Comparison of ENCODE assay signal across 28 cellular contexts in the genomic region with DNA sequence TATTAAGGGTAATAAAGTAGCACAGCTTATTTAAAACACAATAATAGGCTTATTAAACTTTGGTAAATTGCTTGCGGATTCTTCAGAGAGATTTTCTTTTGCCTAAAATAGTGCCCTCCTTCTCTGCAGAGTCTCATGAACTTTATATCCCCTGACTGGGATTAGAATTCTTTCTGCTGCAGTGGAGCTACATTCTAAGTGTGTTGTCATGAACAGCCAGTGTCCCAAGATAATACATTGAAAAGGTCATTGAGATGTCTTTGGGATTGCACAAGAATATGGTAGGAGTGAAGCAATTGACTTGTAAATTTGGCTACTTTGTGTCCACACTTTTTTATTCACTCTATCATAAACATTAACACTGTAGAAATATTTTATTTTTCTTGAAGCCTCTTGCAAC.
"Had no signal": no experiment of that assay in that cellular context is flagged by ENCODE, and none has a peak within 500 bp of the region (broad histone marks: within the 10 kb centered on the region; RNA-seq: fewer than 3 reads in every experiment).

No MANE protein-coding gene starts in this region.

- ATAC-seq: activated CD4-positive, alpha-beta T cell treated with anti-CD3 and anti-CD28 coated beads for 36 hours; activated CD4-positive, CD25-positive, alpha-beta regulatory T cell treated with anti-CD3 and anti-CD28 coated beads, Interleukin-2, amount 50 U/mL, for 24 hours; activated CD8-positive, alpha-beta T cell treated with anti-CD3 and anti-CD28 coated beads, Interleukin-2, amount 10 ng/mL, durations not matched to agents 7 days and 5 days; body of pancreas; WTC11 had no signal

- DNase-seq: activated CD4-positive, alpha-beta T cell treated with anti-CD3 and anti-CD28 coated beads for 36 hours; activated CD4-positive, alpha-beta T cell treated with anti-CD3 and anti-CD28 coated beads, Interleukin-2, amount 10 ng/mL, durations not matched to agents 7 days and 5 days; activated CD4-positive, alpha-beta T cell treated with anti-CD3 and anti-CD28 coated beads, Interleukin-2, amount 50 U/mL, for 48 hours; activated CD8-positive, alpha-beta T cell treated with anti-CD3 and anti-CD28 coated beads, Interleukin-2, amount 10 ng/mL, durations not matched to agents 7 days and 5 days; activated gamma-delta T cell; activated naive CD4-positive, alpha-beta T cell treated with Interleukin-2 at 50 U/mL for 16 hours; activated naive CD8-positive, alpha-beta T cell treated with anti-CD3 and anti-CD28 coated beads, Interleukin-2, amount 10 ng/mL, durations not matched to agents 7 days and 5 days; activated T-cell treated with anti-CD3 and anti-CD28 coated beads, Interleukin-2, amount 50 U/mL, for 24 hours; amygdala; body of pancreas; central memory CD4-positive, alpha-beta T cell; Kasumi-1; KG1; MM.1S; NCI-H1092 treated with DMSO at 0.1 percent for 48 hours; NCI-H1417; NCI-H146; NCI-H187; NCI-H2081; NCI-H345; NCI-H524 treated with DMSO at 0.1 percent for 48 hours; PC-9; SHP77; SK-N-SH had no signal

- H3K36me3 ChIP-seq: SJSA1 had no signal

- H3K9me3 ChIP-seq: body of pancreas, SK-N-SH had no signal

- H3K27ac ChIP-seq: body of pancreas, PC-9, RWPE1, SJSA1 had no signal

- H3K4me3 ChIP-seq: body of pancreas, PC-9, SJSA1 had no signal

- H3K27me3 ChIP-seq: body of pancreas, SJSA1 had no signal

- H3K4me1 ChIP-seq: body of pancreas, SJSA1 had no signal
